Comparison of ENCODE assay signal across 9 cellular contexts in genomic region chr2:96203130-96204028, GRCh38. TPM values are rescaled to one million over a fixed set of nuclear protein-coding genes. Genes with fewer than 3 reads are reported as not detected.
A peak's percentile ranks its signal among the peaks of the same experiment; 100 is the strongest.
DNase-seq lines count a peak whose midpoint lies in the region; TF ChIP-seq lines count a peak whose summit lies in the region.
"Had no signal": no experiment of that assay in that cellular context is flagged by ENCODE, and none has a peak within 500 bp of the region (broad histone marks: within the 10 kb centered on the region; RNA-seq: fewer than 3 reads in every experiment).

No MANE protein-coding gene starts in this region.

- POLR2A ChIA-PET in activated CD4-positive, alpha-beta T cell treated with anti-CD3 and anti-CD28 coated beads, Interleukin-2, amount 10 ng/mL, durations not matched to agents 7 days and 5 days (lab: Charles Lee): no interaction called here
- POLR2A ChIA-PET in activated CD4-positive, alpha-beta memory T cell treated with anti-CD3 and anti-CD28 coated beads, Interleukin-2, amount 10 ng/mL, durations not matched to agents 7 days and 5 days (lab: Charles Lee): interaction anchor here (1.3 to 3.2 kb wide), 4 partner anchors 29 to 122 kb away, joined by 3 to 15 read pairs (median 4); no protein-coding TSS in a partner anchor

- H3K9me3 ChIP-seq in stomach: no peaks in the 10 kb centered on the region
- H3K9me3 ChIP-seq in HAP-1: no peaks in the 10 kb centered on the region

- no peaks in the 10 kb centered on the region for H3K9me3 Mint-ChIP-seq in activated CD4-positive, alpha-beta T cell treated with anti-CD3 and anti-CD28 coated beads, Interleukin-2, amount 10 ng/mL, durations not matched to agents 7 days and 5 days
- H3K9me3 Mint-ChIP-seq in activated CD4-positive, alpha-beta memory T cell treated with anti-CD3 and anti-CD28 coated beads, Interleukin-2, amount 10 ng/mL, durations not matched to agents 7 days and 5 days: no peaks in the 10 kb centered on the region
- no peaks in the 10 kb centered on the region for H3K9me3 Mint-ChIP-seq in immature natural killer cell

- H3K27me3 Mint-ChIP-seq in activated CD4-positive, alpha-beta T cell treated with anti-CD3 and anti-CD28 coated beads, Interleukin-2, amount 10 ng/mL, durations not matched to agents 7 days and 5 days: no peaks in the 10 kb centered on the region
- H3K27me3 Mint-ChIP-seq in activated CD4-positive, alpha-beta memory T cell treated with anti-CD3 and anti-CD28 coated beads, Interleukin-2, amount 10 ng/mL, durations not matched to agents 7 days and 5 days: no peaks in the 10 kb centered on the region
- peaks cover 4 to 8% (median 6%) of the 10 kb centered on the region in 3 donors for H3K27me3 Mint-ChIP-seq in immature natural killer cell (ENCODE audit: low read depth in 3 of 3)

- peaks cover 78% of the 10 kb centered on the region for H3K4me1 Mint-ChIP-seq in activated CD4-positive, alpha-beta T cell treated with anti-CD3 and anti-CD28 coated beads, Interleukin-2, amount 10 ng/mL, durations not matched to agents 7 days and 5 days
- peaks cover 75% of the 10 kb centered on the region for H3K4me1 Mint-ChIP-seq in activated CD4-positive, alpha-beta memory T cell treated with anti-CD3 and anti-CD28 coated beads, Interleukin-2, amount 10 ng/mL, durations not matched to agents 7 days and 5 days
- H3K4me1 Mint-ChIP-seq in immature natural killer cell: peaks cover 75 to 93% of the 10 kb centered on the region in 2 donors

- TF ChIP-seq POLR2A in stomach (IDR thresholded peaks at IDR 0.05): no peak

- H3K4me1 ChIP-seq in stomach (peaks cover 69 to 93% (median 85%) of the 10 kb centered on the region in 4 donors), HAP-1 (peaks cover 32% of the 10 kb centered on the region)

- intact Hi-C loops in stomach (cut with DNase I; ENCODE audit: low total_unique reads): no loop called here

- CTCF ChIA-PET in activated CD4-positive, alpha-beta T cell treated with anti-CD3 and anti-CD28 coated beads, Interleukin-2, amount 10 ng/mL, durations not matched to agents 7 days and 5 days (lab: Charles Lee): interaction anchor here (0.6 to 3.4 kb wide), 4 partner anchors 29 to 119 kb away, joined by 3 to 18 read pairs (median 3); no protein-coding TSS in a partner anchor
- CTCF ChIA-PET in activated CD4-positive, alpha-beta memory T cell treated with anti-CD3 and anti-CD28 coated beads, Interleukin-2, amount 10 ng/mL, durations not matched to agents 7 days and 5 days (lab: Charles Lee): interaction anchor here (0.9 to 3.2 kb wide), 8 partner anchors 29 to 325 kb away, joined by 3 to 11 read pairs (median 4); partner anchors contain the start of gene ASTL

- peak overlapping the region; percentile 83 for H3K27ac Mint-ChIP-seq in activated CD4-positive, alpha-beta T cell treated with anti-CD3 and anti-CD28 coated beads, Interleukin-2, amount 10 ng/mL, durations not matched to agents 7 days and 5 days
- H3K27ac Mint-ChIP-seq in activated CD4-positive, alpha-beta memory T cell treated with anti-CD3 and anti-CD28 coated beads, Interleukin-2, amount 10 ng/mL, durations not matched to agents 7 days and 5 days: peak overlapping the region; percentile 82
- peak overlapping the region; percentile 85 to 95 (median 92) for H3K27ac Mint-ChIP-seq in immature natural killer cell

- in situ Hi-C loops in HAP-1 (cut with MboI; ENCODE audit: low sequenced_read_pairs) (loop anchor here (5.0 kb wide), 1 partner anchor 59 kb away; no protein-coding TSS in a partner anchor), KBM-7 (cut with MboI; ENCODE audit: low pct_unique_long_range_greater_than_20kb, low sequenced_read_pairs) (no loop called here)

- H3K27ac ChIP-seq in stomach: peak overlapping the region; percentile 19 to 66 (median 47)

- no peaks in the 10 kb centered on the region for H3K36me3 ChIP-seq in stomach
- H3K36me3 ChIP-seq in HAP-1 (replicated peaks): peaks cover 18% of the 10 kb centered on the region

- TF ChIP-seq CTCF in stomach (IDR thresholded peaks at IDR 0.05) (no peak), foreskin fibroblast (IDR thresholded peaks at IDR 0.05; ENCODE audit: low read depth, low read length) (no peak)

- DNase-seq in activated CD4-positive, alpha-beta T cell treated with anti-CD3 and anti-CD28 coated beads, Interleukin-2, amount 10 ng/mL, durations not matched to agents 7 days and 5 days: peak; percentile 12
- DNase-seq in activated CD4-positive, alpha-beta T cell treated with anti-CD3 and anti-CD28 coated beads, Interleukin-2, amount 50 U/mL, for 48 hours: no peak
- DNase-seq in activated CD4-positive, alpha-beta memory T cell treated with anti-CD3 and anti-CD28 coated beads, Interleukin-2, amount 10 ng/mL, durations not matched to agents 7 days and 5 days: no peak
- DNase-seq in immature natural killer cell: peak; percentile 20 to 33 (median 31)
- no peak for DNase-seq in stomach
- DNase-seq in HAP-1 (ENCODE audit: low spot score in 2 of 2): no peak
- no peak for DNase-seq in foreskin fibroblast
- DNase-seq in KBM-7: no peak
- DNase-seq: cortex of kidney had no signal

- H3K36me3 Mint-ChIP-seq in activated CD4-positive, alpha-beta T cell treated with anti-CD3 and anti-CD28 coated beads, Interleukin-2, amount 10 ng/mL, durations not matched to agents 7 days and 5 days (ENCODE audit: low read depth): peaks cover 41% of the 10 kb centered on the region
- H3K36me3 Mint-ChIP-seq in activated CD4-positive, alpha-beta memory T cell treated with anti-CD3 and anti-CD28 coated beads, Interleukin-2, amount 10 ng/mL, durations not matched to agents 7 days and 5 days (ENCODE audit: low read depth): peaks cover 40% of the 10 kb centered on the region
- peaks cover 0 to 4% (median 0%) of the 10 kb centered on the region in 3 donors for H3K36me3 Mint-ChIP-seq in immature natural killer cell

- no peaks in the 10 kb centered on the region for H3K27me3 ChIP-seq in stomach
- H3K27me3 ChIP-seq in HAP-1 (ENCODE audit: low read depth): no peaks in the 10 kb centered on the region

- no peak for TF ChIP-seq EP300 in stomach (IDR thresholded peaks at IDR 0.05)

- H3K4me3 Mint-ChIP-seq in activated CD4-positive, alpha-beta T cell treated with anti-CD3 and anti-CD28 coated beads, Interleukin-2, amount 10 ng/mL, durations not matched to agents 7 days and 5 days: peak overlapping the region; percentile 66
- H3K4me3 Mint-ChIP-seq in activated CD4-positive, alpha-beta memory T cell treated with anti-CD3 and anti-CD28 coated beads, Interleukin-2, amount 10 ng/mL, durations not matched to agents 7 days and 5 days: peak overlapping the region; percentile 75
- H3K4me3 Mint-ChIP-seq in immature natural killer cell: peak overlapping the region; percentile 74 to 89 (median 82)

- H3K4me3 ChIP-seq in stomach (no peak overlapping the region), HAP-1 (no peak overlapping the region), foreskin fibroblast (ENCODE audit: low read depth in 1 of 2, low read length in 2 of 2) (peak overlapping the region in 1 of 2 donors; percentile 25)

- 51 to 68% (median 53%) methylated on average over 9 of the region's 9 CpGs for WGBS in stomach, 5 donors

RNA-seq across cellular contexts. Expression of gene STARD7, which starts 5.2 kb away (rescaled TPM):
- 100 to 1,000 TPM; 126 to 128 TPM for total RNA-seq in activated CD4-positive, alpha-beta T cell treated with anti-CD3 and anti-CD28 coated beads, Interleukin-2, amount 10 ng/mL, durations not matched to agents 7 days and 5 days
- total RNA-seq in activated CD4-positive, alpha-beta memory T cell treated with anti-CD3 and anti-CD28 coated beads, Interleukin-2, amount 10 ng/mL, durations not matched to agents 7 days and 5 days: 100 to 1,000 TPM; 108 to 113 TPM
- polyA plus RNA-seq in immature natural killer cell (100 to 1,000 TPM; 161 to 252 (median 173) TPM), stomach (10 to 100 TPM; 34.6 to 46.4 (median 43.1) TPM)
- total RNA-seq in stomach: 100 to 1,000 TPM in 2 of 5 donors, 10 to 100 TPM in 3; 30.3 to 165 (median 87.5) TPM

RNA-seq across cellular contexts. Expression of gene DUSP2, which starts 58.1 kb away (rescaled TPM):
- total RNA-seq in activated CD4-positive, alpha-beta T cell treated with anti-CD3 and anti-CD28 coated beads, Interleukin-2, amount 10 ng/mL, durations not matched to agents 7 days and 5 days: 10 to 100 TPM; 11.9 to 14.2 TPM
- 10 to 100 TPM; 40.8 to 42.5 TPM for total RNA-seq in activated CD4-positive, alpha-beta memory T cell treated with anti-CD3 and anti-CD28 coated beads, Interleukin-2, amount 10 ng/mL, durations not matched to agents 7 days and 5 days
- polyA plus RNA-seq in immature natural killer cell (100 to 1,000 TPM; 272 to 875 (median 555) TPM), stomach (1 to 10 TPM; 3.6 to 6.1 (median 4.7) TPM)
- total RNA-seq in stomach: 1 to 10 TPM; 4.0 to 9.4 (median 8.1) TPM

Comparison
In these comparisons a context has a peak if more than half of its experiments do, and no peak if none do; other contexts are left out.
1. DNase-seq: peak in activated CD4-positive, alpha-beta T cell treated with anti-CD3 and anti-CD28 coated beads, Interleukin-2, amount 10 ng/mL, durations not matched to agents 7 days and 5 days (single experiment) and immature natural killer cell (3 of 3); none in activated CD4-positive, alpha-beta T cell treated with anti-CD3 and anti-CD28 coated beads, Interleukin-2, amount 50 U/mL, for 48 hours (0 of 2), activated CD4-positive, alpha-beta memory T cell treated with anti-CD3 and anti-CD28 coated beads, Interleukin-2, amount 10 ng/mL, durations not matched to agents 7 days and 5 days (single experiment), stomach (single experiment), HAP-1 (0 of 2), foreskin fibroblast (0 of 2) and KBM-7 (single experiment).
2. Peak in every context shown above with its lines, with median percentiles within 50 percentile points of each other: H3K27ac Mint-ChIP-seq and H3K4me3 Mint-ChIP-seq.